ENCODE assay signal across 36 cellular contexts in the genomic region with DNA sequence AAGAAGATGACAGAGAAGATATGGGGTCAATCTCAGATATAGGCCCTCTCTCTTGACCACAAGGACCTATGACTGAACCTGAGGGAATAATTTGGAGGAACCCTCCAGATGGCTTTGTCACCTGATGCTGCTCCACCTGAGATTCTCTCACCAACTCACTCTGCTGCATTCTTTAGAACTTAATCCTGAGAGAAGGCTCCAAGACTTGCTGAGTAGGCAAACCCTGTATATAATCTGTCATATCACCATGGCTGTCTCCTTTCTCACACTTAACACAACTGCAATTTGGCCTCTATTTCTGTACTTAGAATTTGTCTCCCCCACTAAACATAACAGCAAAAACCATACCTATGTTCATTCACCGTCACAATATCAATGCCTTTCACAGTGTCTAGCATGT.
"Had no signal": no experiment of that assay in that cellular context is flagged by ENCODE, and none has a peak within 500 bp of the region (broad histone marks: within the 10 kb centered on the region; RNA-seq: fewer than 3 reads in every experiment).

No MANE protein-coding gene starts in this region.

- H3K27ac ChIP-seq: adrenal gland, body of pancreas, cardiac muscle cell, colonic mucosa, esophagus muscularis mucosa, foreskin keratinocyte, gastrocnemius medialis, heart left ventricle, WERI-Rb-1 had no signal

- H3K36me3 Mint-ChIP-seq: activated CD4-positive, alpha-beta memory T cell treated with anti-CD3 and anti-CD28 coated beads for 36 hours; activated CD8-positive, alpha-beta memory T cell treated with anti-CD3 and anti-CD28 coated beads, Interleukin-2, amount 10 ng/mL, durations not matched to agents 7 days and 5 days; activated naive CD4-positive, alpha-beta T cell treated with anti-CD3 and anti-CD28 coated beads, Interleukin-2, amount 50 U/mL, for 24 hours; activated naive CD8-positive, alpha-beta T cell treated with anti-CD3 and anti-CD28 coated beads for 36 hours had no signal

- DNase-seq: activated B cell treated with CpG ODN at 0.5 μM for 24 hours; activated CD4-positive, alpha-beta memory T cell treated with anti-CD3 and anti-CD28 coated beads for 36 hours; activated CD4-positive, alpha-beta T cell treated with anti-CD3 and anti-CD28 coated beads for 48 hours; activated CD8-positive, alpha-beta memory T cell treated with anti-CD3 and anti-CD28 coated beads, Interleukin-2, amount 10 ng/mL, durations not matched to agents 7 days and 5 days; activated CD8-positive, alpha-beta memory T cell treated with anti-CD3 and anti-CD28 coated beads, Interleukin-2, amount 50 U/mL, for 4 hours; activated CD8-positive, alpha-beta T cell treated with anti-CD3 and anti-CD28 coated beads, Interleukin-2, amount 10 ng/mL, durations not matched to agents 7 days and 5 days; activated effector memory CD4-positive, alpha-beta T cell treated with anti-CD3 and anti-CD28 coated beads, Interleukin-2, amount 50 U/mL, for 16 hours; activated naive CD4-positive, alpha-beta T cell treated with anti-CD3 and anti-CD28 coated beads for 36 hours; activated naive CD8-positive, alpha-beta T cell treated with anti-CD3 and anti-CD28 coated beads for 36 hours; activated naive CD8-positive, alpha-beta T cell treated with anti-CD3 and anti-CD28 coated beads, Interleukin-2, amount 50 U/mL, for 24 hours; activated T-cell treated with anti-CD3 and anti-CD28 coated beads, Interleukin-2, amount 50 U/mL, for 1 hour; activated T-cell treated with anti-CD3 and anti-CD28 coated beads, Interleukin-2, amount 50 U/mL, for 48 hours; adrenal gland; amygdala; aorta; body of pancreas; central memory CD4-positive, alpha-beta T cell; cerebellar nuclear complex; colonic mucosa; effector CD8-positive, alpha-beta T cell; erythroblast; foreskin keratinocyte; gastrocnemius medialis; glutamatergic neuron; heart left ventricle; T-helper 17 cell; T1000; WERI-Rb-1 had no signal

- H3K4me1 Mint-ChIP-seq: activated CD8-positive, alpha-beta memory T cell treated with anti-CD3 and anti-CD28 coated beads, Interleukin-2, amount 10 ng/mL, durations not matched to agents 7 days and 5 days; activated naive CD4-positive, alpha-beta T cell treated with anti-CD3 and anti-CD28 coated beads, Interleukin-2, amount 50 U/mL, for 24 hours; activated naive CD8-positive, alpha-beta T cell treated with anti-CD3 and anti-CD28 coated beads for 36 hours; activated naive CD8-positive, alpha-beta T cell treated with anti-CD3 and anti-CD28 coated beads, Interleukin-2, amount 50 U/mL, for 24 hours; T-helper 17 cell had no signal

- FAIRE-seq: endometrium had no signal

- H3K4me3 Mint-ChIP-seq: activated B cell treated with CpG ODN at 0.5 μM for 24 hours; activated CD4-positive, alpha-beta memory T cell treated with anti-CD3 and anti-CD28 coated beads for 36 hours; activated CD8-positive, alpha-beta memory T cell treated with anti-CD3 and anti-CD28 coated beads, Interleukin-2, amount 10 ng/mL, durations not matched to agents 7 days and 5 days; activated CD8-positive, alpha-beta T cell treated with anti-CD3 and anti-CD28 coated beads, Interleukin-2, amount 10 ng/mL, durations not matched to agents 7 days and 5 days; activated naive CD4-positive, alpha-beta T cell treated with anti-CD3 and anti-CD28 coated beads for 36 hours; activated naive CD4-positive, alpha-beta T cell treated with anti-CD3 and anti-CD28 coated beads, Interleukin-2, amount 50 U/mL, for 24 hours; activated naive CD8-positive, alpha-beta T cell treated with anti-CD3 and anti-CD28 coated beads for 36 hours; activated naive CD8-positive, alpha-beta T cell treated with anti-CD3 and anti-CD28 coated beads, Interleukin-2, amount 50 U/mL, for 24 hours; activated T-helper 1 cell treated with anti-CD3 and anti-CD28 coated beads, Interleukin-12 subunit alpha, Interleukin-12 subunit beta, Interleukin-2, Interleukin-4 antibody, amounts not matched to agents 30 ng/mL and 10 ng/mL and 1 ng/mL, durations not matched to agents 14 hours and 24 hours and 36 hours; T-helper 17 cell; T-helper 2 cell treated with Interferon-gamma antibody and Interleukin-4, amounts not matched to agents 5 μg/mL and 100 μg/mL, for 36 hours had no signal

- ATAC-seq: activated CD4-positive, CD25-positive, alpha-beta regulatory T cell treated with anti-CD3 and anti-CD28 coated beads, Interleukin-2, amount 50 U/mL, for 24 hours; activated CD8-positive, alpha-beta memory T cell treated with anti-CD3 and anti-CD28 coated beads, Interleukin-2, amount 10 ng/mL, durations not matched to agents 7 days and 5 days; activated CD8-positive, alpha-beta T cell treated with anti-CD3 and anti-CD28 coated beads, Interleukin-2, amount 10 ng/mL, durations not matched to agents 7 days and 5 days; activated naive CD8-positive, alpha-beta T cell treated with anti-CD3 and anti-CD28 coated beads, Interleukin-2, amount 50 U/mL, for 24 hours; body of pancreas; foreskin keratinocyte; gastrocnemius medialis; heart left ventricle; T-helper 17 cell had no signal

- H3K36me3 ChIP-seq: adrenal gland, cardiac muscle cell, colonic mucosa, esophagus muscularis mucosa, gastrocnemius medialis, heart left ventricle, WERI-Rb-1 had no signal

- H3K27ac Mint-ChIP-seq: activated B cell treated with CpG ODN at 0.5 μM for 24 hours; activated CD4-positive, alpha-beta memory T cell treated with anti-CD3 and anti-CD28 coated beads for 36 hours; activated CD8-positive, alpha-beta memory T cell treated with anti-CD3 and anti-CD28 coated beads, Interleukin-2, amount 10 ng/mL, durations not matched to agents 7 days and 5 days; activated CD8-positive, alpha-beta T cell treated with anti-CD3 and anti-CD28 coated beads, Interleukin-2, amount 10 ng/mL, durations not matched to agents 7 days and 5 days; activated naive CD4-positive, alpha-beta T cell treated with anti-CD3 and anti-CD28 coated beads for 36 hours; activated naive CD4-positive, alpha-beta T cell treated with anti-CD3 and anti-CD28 coated beads, Interleukin-2, amount 50 U/mL, for 24 hours; activated naive CD8-positive, alpha-beta T cell treated with anti-CD3 and anti-CD28 coated beads for 36 hours; activated naive CD8-positive, alpha-beta T cell treated with anti-CD3 and anti-CD28 coated beads, Interleukin-2, amount 50 U/mL, for 24 hours; activated T-helper 1 cell treated with anti-CD3 and anti-CD28 coated beads, Interleukin-12 subunit alpha, Interleukin-12 subunit beta, Interleukin-2, Interleukin-4 antibody, amounts not matched to agents 30 ng/mL and 10 ng/mL and 1 ng/mL, durations not matched to agents 14 hours and 24 hours and 36 hours; activated T-helper 2 cell treated with anti-CD3 and anti-CD28 coated beads, Interferon-gamma antibody, Interleukin-2, Interleukin-4, amounts not matched to agents 10 μg/mL and 5 μg/mL and 100 μg/mL, durations not matched to agents 14 hours and 24 hours and 36 hours; T-helper 17 cell; T-helper 2 cell treated with Interferon-gamma antibody and Interleukin-4, amounts not matched to agents 5 μg/mL and 100 μg/mL, for 36 hours had no signal

- H3K27me3 ChIP-seq: adrenal gland, body of pancreas, cardiac muscle cell, colonic mucosa, esophagus muscularis mucosa, foreskin keratinocyte, gastrocnemius medialis, heart left ventricle had no signal

- H3K4me3 ChIP-seq: adrenal gland, body of pancreas, cardiac muscle cell, colonic mucosa, esophagus muscularis mucosa, gastrocnemius medialis, heart left ventricle had no signal

- H3K9me3 Mint-ChIP-seq: activated naive CD4-positive, alpha-beta T cell treated with anti-CD3 and anti-CD28 coated beads, Interleukin-2, amount 50 U/mL, for 24 hours; activated naive CD8-positive, alpha-beta T cell treated with anti-CD3 and anti-CD28 coated beads, Interleukin-2, amount 50 U/mL, for 24 hours; activated T-helper 2 cell treated with anti-CD3 and anti-CD28 coated beads, Interferon-gamma antibody, Interleukin-2, Interleukin-4, amounts not matched to agents 10 μg/mL and 5 μg/mL and 100 μg/mL, durations not matched to agents 14 hours and 24 hours and 36 hours; T-helper 2 cell treated with Interferon-gamma antibody and Interleukin-4, amounts not matched to agents 5 μg/mL and 100 μg/mL, for 36 hours had no signal

- H3K4me1 ChIP-seq: adrenal gland, body of pancreas, colonic mucosa, esophagus muscularis mucosa, foreskin keratinocyte, gastrocnemius medialis, heart left ventricle had no signal
